In genomic region chr19:47729799-47730520, GRCh38 we compare ENCODE assay signal across 8 cellular contexts. TPM values are rescaled to one million over a fixed set of nuclear protein-coding genes. Genes with fewer than 3 reads are reported as not detected.
A peak's percentile ranks its signal among the peaks of the same experiment; 100 is the strongest.
DNase-seq lines count a peak whose midpoint lies in the region; FAIRE-seq and TF ChIP-seq lines count a peak whose summit lies in the region.

No MANE protein-coding gene starts in this region.

- in situ Hi-C loops in T47D (cut with HindIII; ENCODE audit: low pct_unique_long_range_greater_than_20kb, low sequenced_read_pairs), result no loop called here

- DNase-seq in HEK293T (ENCODE audit: extremely low spot score) (peak; percentile 82), SK-N-DZ (ENCODE audit: low spot score) (peak; percentile 23), T47D (ENCODE audit: low read depth in 1 of 2, low spot score in 1 of 2) (peak; percentile 45 to 91), kidney glomerular epithelial cell (lab: John Stamatoyannopoulos, UW) (peak; percentile 12), NOMO-1 (lab: John Stamatoyannopoulos, UW; ENCODE audit: unreplicated experiment in 2 of 2) (no peak), GM12891 (ENCODE audit: insufficient read length, low spot score) (no peak), DMS114 treated with DMSO at 0.1 percent for 48 hours (lab: John Stamatoyannopoulos, UW; ENCODE audit: unreplicated experiment) (no peak)
- peak; percentile 28 to 45 for DNase-seq in stimulated activated CD4-positive, alpha-beta T cell treated with anti-CD3 and anti-CD28 coated beads, Interleukin-4, amount 100 ng/mL, for 4 hours

- POLR2A ChIA-PET in HEK293T (lab: Yijun Ruan, JAX), result no interaction called here

- CTCF ChIA-PET in HEK293T (lab: Yijun Ruan, JAX), result interaction anchor here (1.3 kb wide), 1 partner anchor 17 kb away, joined by 8 read pairs; the partner anchor contains the start of gene EHD2

- no peak for TF ChIP-seq POLR2A in GM12891 (IDR thresholded peaks at IDR 0.05; ENCODE audit: low read depth, low read length)

- FAIRE-seq in GM12891 (lab: Jason Lieb, UNC), result no peak

TF ChIP-seq in HEK293T, 16 proteins besides CTCF, POLR2A, EP300 and RAD21:
- no peak for TF ChIP-seq TARDBP (IDR thresholded peaks at IDR 0.05)
- TF ChIP-seq FOXA1 (IDR thresholded peaks at IDR 0.05), result no peak
- TF ChIP-seq FOXM1 (IDR thresholded peaks at IDR 0.05; ENCODE audit: borderline replicate concordance), result no peak
- no peak for TF ChIP-seq NFRKB (IDR thresholded peaks at IDR 0.05)
- no peak for TF ChIP-seq CTBP1 (IDR thresholded peaks at IDR 0.05; ENCODE audit: borderline replicate concordance)
- no peak for TF ChIP-seq HDGF (IDR thresholded peaks at IDR 0.05; ENCODE audit: borderline replicate concordance)
- no peak for TF ChIP-seq PKNOX1 (IDR thresholded peaks at IDR 0.05)
- no peak for TF ChIP-seq LEF1 (IDR thresholded peaks at IDR 0.05; ENCODE audit: borderline replicate concordance)
- TF ChIP-seq SUZ12 (IDR thresholded peaks at IDR 0.05), result no peak
- TF ChIP-seq L3MBTL2 (conservative IDR thresholded peaks at IDR 0.05), result no peak
- TF ChIP-seq ZNF384 (IDR thresholded peaks at IDR 0.05), result no peak
- TF ChIP-seq ELF4 (IDR thresholded peaks at IDR 0.05), result no peak
- TF ChIP-seq BHLHE40 (IDR thresholded peaks at IDR 0.05; ENCODE audit: borderline replicate concordance), result no peak
- TF ChIP-seq FOXK2 (IDR thresholded peaks at IDR 0.05), result no peak
- TF ChIP-seq ARNT (IDR thresholded peaks at IDR 0.05), result no peak

TF ChIP-seq in GM12891, 5 proteins besides CTCF, POLR2A, EP300 and RAD21:
- TF ChIP-seq TAF1 (IDR thresholded peaks at IDR 0.05; ENCODE audit: low read depth, low read length) (no peak), POLR2AphosphoS5 (IDR thresholded peaks at IDR 0.05; ENCODE audit: low read depth, low read length) (no peak), SPI1 (IDR thresholded peaks at IDR 0.05; ENCODE audit: low read depth, low read length) (no peak), PAX5 (IDR thresholded peaks at IDR 0.05; ENCODE audit: insufficient read depth, low read length, severe bottlenecking) (no peak), POU2F2 (IDR thresholded peaks at IDR 0.05; ENCODE audit: low read depth, low read length) (no peak)

RNA-seq across cellular contexts. Expression of gene NOP53, which starts 15.4 kb away (rescaled TPM):
- polyA plus RNA-seq in SK-N-DZ (2014; cell fraction: cytosol; rRNA removed), result 59.7 and 71.5 TPM in 2 replicates
- 51.6 and 76.7 TPM in 2 replicates for polyA plus RNA-seq in SK-N-DZ (2014; cell fraction: nucleus; rRNA removed)
- 571 TPM for polyA plus RNA-seq in GM12891 (2012; ENCODE audit: low read depth, missing spikeins)

RNA-seq across cellular contexts. Expression of gene EHD2, which starts 16.7 kb away (rescaled TPM):
- polyA plus RNA-seq in SK-N-DZ (2014; cell fraction: cytosol; rRNA removed), result 1.4 and 1.8 TPM in 2 replicates
- polyA plus RNA-seq in SK-N-DZ (2014; cell fraction: nucleus; rRNA removed), result 1.4 and 2.4 TPM in 2 replicates
- 0.06 TPM for polyA plus RNA-seq in GM12891 (2012; ENCODE audit: low read depth, missing spikeins)

RNA-seq across cellular contexts. Expression of gene SELENOW, which starts 48.5 kb away (rescaled TPM):
- 93.6 and 100 TPM in 2 replicates for polyA plus RNA-seq in SK-N-DZ (2014; cell fraction: cytosol; rRNA removed)
- 68.9 and 83.5 TPM in 2 replicates for polyA plus RNA-seq in SK-N-DZ (2014; cell fraction: nucleus; rRNA removed)
- polyA plus RNA-seq in GM12891 (2012; ENCODE audit: low read depth, missing spikeins), result 35.6 TPM

Comparison
In these comparisons a context has a peak if more than half of its experiments do, and no peak if none do; other contexts are left out.
1. DNase-seq: peak in HEK293T (single experiment), SK-N-DZ (single experiment), T47D (2 of 2), kidney glomerular epithelial cell (single experiment) and stimulated activated CD4-positive, alpha-beta T cell treated with anti-CD3 and anti-CD28 coated beads, Interleukin-4, amount 100 ng/mL, for 4 hours (2 of 2); none in NOMO-1 (0 of 2), GM12891 (single experiment) and DMS114 treated with DMSO at 0.1 percent for 48 hours (single experiment).